In the genomic region with DNA sequence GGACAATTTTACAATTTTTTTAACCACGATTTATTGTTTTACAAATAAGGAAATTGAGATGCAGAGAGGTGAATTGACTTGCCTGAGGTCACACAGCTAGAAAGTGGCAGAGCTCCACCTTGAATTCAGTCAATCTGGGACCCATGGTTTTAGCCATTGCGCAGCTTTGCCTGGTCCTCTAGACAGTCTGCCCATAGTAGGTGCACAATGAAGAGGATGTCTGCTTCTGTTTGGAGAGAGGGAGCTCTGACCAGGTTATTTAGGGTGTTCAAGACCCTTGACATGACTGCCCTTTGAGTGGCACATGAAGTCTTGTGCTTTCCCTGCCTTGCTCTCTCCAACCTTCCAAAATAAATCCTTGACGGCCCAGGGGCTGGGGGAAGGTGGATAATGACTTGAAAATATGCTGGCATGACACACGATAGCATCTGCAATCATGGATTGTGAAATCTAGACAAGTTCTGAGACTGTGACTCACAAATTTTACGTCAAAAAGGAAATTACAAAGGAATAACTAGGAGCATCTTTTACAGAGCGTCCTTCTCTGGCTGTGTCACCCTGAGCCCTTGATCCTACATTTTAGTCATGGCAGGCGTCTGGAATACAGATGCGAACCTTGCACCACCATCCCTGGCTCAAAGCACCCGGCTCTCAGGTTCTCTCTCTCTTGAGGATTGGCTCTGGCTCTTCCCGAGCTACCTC, we compare ENCODE assay signal across 2 cellular contexts.
TF ChIP-seq lines count a peak whose summit lies in the region.

No MANE protein-coding gene starts in this region.

TF ChIP-seq in IMR-90, 13 proteins besides CTCF, POLR2A, EP300 and RAD21:
- TF ChIP-seq, protein P1, sequence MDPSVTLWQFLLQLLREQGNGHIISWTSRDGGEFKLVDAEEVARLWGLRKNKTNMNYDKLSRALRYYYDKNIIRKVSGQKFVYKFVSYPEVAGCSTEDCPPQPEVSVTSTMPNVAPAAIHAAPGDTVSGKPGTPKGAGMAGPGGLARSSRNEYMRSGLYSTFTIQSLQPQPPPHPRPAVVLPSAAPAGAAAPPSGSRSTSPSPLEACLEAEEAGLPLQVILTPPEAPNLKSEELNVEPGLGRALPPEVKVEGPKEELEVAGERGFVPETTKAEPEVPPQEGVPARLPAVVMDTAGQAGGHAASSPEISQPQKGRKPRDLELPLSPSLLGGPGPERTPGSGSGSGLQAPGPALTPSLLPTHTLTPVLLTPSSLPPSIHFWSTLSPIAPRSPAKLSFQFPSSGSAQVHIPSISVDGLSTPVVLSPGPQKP (IDR thresholded peaks at IDR 0.05; ENCODE audit: borderline replicate concordance, low read depth, low read length), result no peak
- TF ChIP-seq CHD1 (IDR thresholded peaks at IDR 0.05; ENCODE audit: low read depth, low read length) (peak; percentile 87; the same call in 1 of the 2 replicates), FOS (IDR thresholded peaks at IDR 0.05; ENCODE audit: low read depth, low read length) (peak; percentile 99), NFE2L2 (IDR thresholded peaks at IDR 0.05; ENCODE audit: low read depth, low read length) (peak; percentile 93), MXI1 (IDR thresholded peaks at IDR 0.05; ENCODE audit: borderline replicate concordance, low read depth, low read length) (no peak), SMC3 (IDR thresholded peaks at IDR 0.05; ENCODE audit: low read depth, low read length) (no peak), BHLHE40 (IDR thresholded peaks at IDR 0.05; ENCODE audit: low read depth, low read length) (peak; percentile 37; the same call in 1 of the 2 replicates), RFX5 (IDR thresholded peaks at IDR 0.05; ENCODE audit: low read depth, low read length) (no peak), RCOR1 (IDR thresholded peaks at IDR 0.05; ENCODE audit: insufficient replicate concordance, low read length) (peak; percentile 84), MAFK (IDR thresholded peaks at IDR 0.05; ENCODE audit: low read depth, low read length) (peak; percentile 73), CEBPB (IDR thresholded peaks at IDR 0.05; ENCODE audit: low read depth, low read length) (peak; percentile 100), MAZ (IDR thresholded peaks at IDR 0.05; ENCODE audit: borderline replicate concordance, low read depth, low read length) (peak; percentile 57; the same call in 1 of the 2 replicates)
- TF ChIP-seq, protein P2, sequence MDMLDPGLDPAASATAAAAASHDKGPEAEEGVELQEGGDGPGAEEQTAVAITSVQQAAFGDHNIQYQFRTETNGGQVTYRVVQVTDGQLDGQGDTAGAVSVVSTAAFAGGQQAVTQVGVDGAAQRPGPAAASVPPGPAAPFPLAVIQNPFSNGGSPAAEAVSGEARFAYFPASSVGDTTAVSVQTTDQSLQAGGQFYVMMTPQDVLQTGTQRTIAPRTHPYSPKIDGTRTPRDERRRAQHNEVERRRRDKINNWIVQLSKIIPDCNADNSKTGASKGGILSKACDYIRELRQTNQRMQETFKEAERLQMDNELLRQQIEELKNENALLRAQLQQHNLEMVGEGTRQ (IDR thresholded peaks at IDR 0.05; ENCODE audit: low read depth, low read length), result no peak
TF ChIP-seq in IMR-90: peak in this region for 8.

TF ChIP-seq in K562, 482 proteins besides CTCF, POLR2A, EP300 and RAD21:
- TF ChIP-seq GATA2 (CRISPR knock-in tag; IDR thresholded peaks at IDR 0.05) (0 out of 2 replicates have a peak, but pooled peaks have one; percentile 17), JUND (IDR thresholded peaks at IDR 0.05; ENCODE audit: borderline replicate concordance, low read depth, low read length) (peak; percentile 33; the same call in 1 of the 2 replicates), JUND (tag; IDR thresholded peaks at IDR 0.05; ENCODE audit: borderline replicate concordance, low read depth, low read length) (no peak), ZKSCAN1 (IDR thresholded peaks at IDR 0.05; ENCODE audit: low read depth, low read length) (peak; percentile 62; the same call in 1 of the 2 replicates), ARID1B (IDR thresholded peaks at IDR 0.05) (peak; percentile 11; the same call in 1 of the 2 replicates), CEBPG (CRISPR knock-in tag; IDR thresholded peaks at IDR 0.05) (no peak), CEBPG (tag; conservative IDR thresholded peaks at IDR 0.05 in 1 of 2, IDR thresholded peaks at IDR 0.05 in 1 of 2) (peak; percentile 82 to 89), FOSL1 (tag; conservative IDR thresholded peaks at IDR 0.05) (peak; percentile 63), SMARCE1 (IDR thresholded peaks at IDR 0.05) (no peak), ATF3 (IDR thresholded peaks at IDR 0.05) (peak; percentile 46; the same call in 1 of the 2 replicates), ATF3 (CRISPR knock-in tag; conservative IDR thresholded peaks at IDR 0.05) (no peak), CEBPB (tag; IDR thresholded peaks at IDR 0.05) (peak; percentile 89)
- TF ChIP-seq, protein P3, sequence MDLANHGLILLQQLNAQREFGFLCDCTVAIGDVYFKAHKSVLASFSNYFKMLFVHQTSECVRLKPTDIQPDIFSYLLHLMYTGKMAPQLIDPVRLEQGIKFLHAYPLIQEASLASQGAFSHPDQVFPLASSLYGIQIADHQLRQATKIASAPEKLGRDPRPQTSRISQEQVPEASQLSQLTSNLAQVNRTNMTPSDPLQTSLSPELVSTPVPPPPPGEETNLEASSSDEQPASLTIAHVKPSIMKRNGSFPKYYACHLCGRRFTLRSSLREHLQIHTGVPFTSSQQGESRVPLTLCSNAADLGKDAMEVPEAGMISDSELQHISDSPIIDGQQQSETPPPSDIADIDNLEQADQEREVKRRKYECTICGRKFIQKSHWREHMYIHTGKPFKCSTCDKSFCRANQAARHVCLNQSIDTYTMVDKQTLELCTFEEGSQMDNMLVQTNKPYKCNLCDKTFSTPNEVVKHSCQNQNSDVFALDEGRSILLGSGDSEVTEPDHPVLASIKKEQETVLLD (IDR thresholded peaks at IDR 0.05), result no peak
